17 cellular contexts compared by ENCODE assay signal in the genomic region with DNA sequence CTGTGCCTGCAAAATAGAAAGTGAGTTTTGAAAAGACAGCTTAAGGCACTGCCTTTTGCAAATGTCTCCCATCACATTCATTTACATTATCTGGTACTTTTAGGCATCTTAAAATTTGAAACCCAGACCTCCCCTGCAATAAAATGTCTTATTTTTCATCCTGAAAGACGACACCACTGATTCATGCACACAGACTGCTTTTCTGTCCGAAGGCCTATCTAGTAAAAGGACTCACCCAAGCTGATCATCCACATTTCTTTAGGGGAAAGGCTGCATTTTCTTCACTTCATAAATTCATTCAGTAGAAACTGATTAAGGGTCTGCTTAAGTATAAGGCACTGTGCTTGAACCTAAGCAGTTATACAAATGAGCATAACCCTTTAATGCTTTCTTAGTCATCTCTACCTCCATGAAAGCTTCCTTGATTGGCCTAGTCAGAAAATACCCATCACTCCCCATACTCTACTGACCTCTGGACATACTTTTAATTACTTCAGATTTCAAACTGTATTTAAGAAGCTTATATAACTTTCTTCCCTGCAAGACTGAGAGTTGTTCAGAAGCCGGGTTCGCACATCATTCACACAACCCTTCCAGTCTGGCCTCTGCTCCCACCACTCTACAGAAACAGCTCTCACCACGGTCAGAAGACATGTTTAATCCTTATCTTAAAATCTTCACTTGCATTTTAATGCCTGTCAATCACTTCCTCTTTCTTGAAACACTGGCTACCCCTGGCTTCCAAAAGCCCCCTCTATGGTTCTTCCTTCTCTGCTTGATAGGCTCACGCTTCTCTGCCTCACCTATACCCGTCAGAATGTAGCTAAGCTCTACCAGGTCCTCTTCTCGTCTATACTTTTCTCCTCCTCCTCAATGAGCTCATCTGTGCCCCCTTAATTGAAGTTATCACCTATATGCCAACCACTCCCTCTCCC.
A peak's percentile ranks its signal among the peaks of the same experiment; 100 is the strongest.
DNase-seq lines count a peak whose midpoint lies in the region; ATAC-seq and TF ChIP-seq lines count a peak whose summit lies in the region.
"Had no signal": no experiment of that assay in that cellular context is flagged by ENCODE, and none has a peak within 500 bp of the region (broad histone marks: within the 10 kb centered on the region; RNA-seq: fewer than 3 reads in every experiment).

No MANE protein-coding gene starts in this region.

- H3K27ac ChIP-seq in hepatocyte (no peak overlapping the region), left lung (no peak overlapping the region)
- H3K27ac ChIP-seq: body of pancreas, Peyer's patch had no signal

- H3K4me1 Mint-ChIP-seq in activated naive CD4-positive, alpha-beta T cell treated with anti-CD3 and anti-CD28 coated beads, Interleukin-2, amount 10 ng/mL, durations not matched to agents 7 days and 5 days = peaks cover 24% of the 10 kb centered on the region
- peaks cover 36% of the 10 kb centered on the region for H3K4me1 Mint-ChIP-seq in T-helper 17 cell

- H3K4me1 ChIP-seq in hepatocyte (ENCODE audit: insufficient read depth) (no peaks in the 10 kb centered on the region), left lung (peaks cover 0 to 10% of the 10 kb centered on the region in 2 donors)
- H3K4me1 ChIP-seq: body of pancreas, Peyer's patch had no signal

- H3K27me3 ChIP-seq in hepatocyte (no peaks in the 10 kb centered on the region), left lung (no peaks in the 10 kb centered on the region)
- H3K27me3 ChIP-seq: body of pancreas, Peyer's patch had no signal

- no peak overlapping the region for H2AFZ ChIP-seq in hepatocyte

- no peaks in the 10 kb centered on the region for H3K9me3 Mint-ChIP-seq in activated naive CD4-positive, alpha-beta T cell treated with anti-CD3 and anti-CD28 coated beads, Interleukin-2, amount 10 ng/mL, durations not matched to agents 7 days and 5 days

- H3K27ac Mint-ChIP-seq in activated naive CD4-positive, alpha-beta T cell treated with anti-CD3 and anti-CD28 coated beads, Interleukin-2, amount 10 ng/mL, durations not matched to agents 7 days and 5 days = peak overlapping the region; percentile 12
- peak overlapping the region; percentile 92 for H3K27ac Mint-ChIP-seq in T-helper 17 cell

- H3K9me3 ChIP-seq in T-helper 17 cell (ENCODE audit: control insufficient read depth, low read length, poor library complexity, severe bottlenecking) = no peaks in the 10 kb centered on the region
- H3K9me3 ChIP-seq in hepatocyte (ENCODE audit: low read depth) = no peaks in the 10 kb centered on the region
- H3K9me3 ChIP-seq in left lung = no peaks in the 10 kb centered on the region
- H3K9me3 ChIP-seq: body of pancreas, Peyer's patch had no signal

- ATAC-seq in T-helper 17 cell (no peak), left lung (no peak), GM19463 (IDR thresholded peaks at IDR 0.05; ENCODE audit: unreplicated experiment) (no peak)
- ATAC-seq: activated CD4-positive, CD25-positive, alpha-beta regulatory T cell treated with anti-CD3 and anti-CD28 coated beads, Interleukin-2, amount 50 U/mL, for 24 hours; body of pancreas; HCT116; stimulated activated naive CD8-positive, alpha-beta T cell treated with anti-CD3 and anti-CD28 coated beads, Interleukin-15, Interleukin-2, amounts not matched to agents 100 U/mL and 50 U/mL, for 24 hours had no signal

- no peak overlapping the region for H3K4me3 Mint-ChIP-seq in activated naive CD4-positive, alpha-beta T cell treated with anti-CD3 and anti-CD28 coated beads, Interleukin-2, amount 10 ng/mL, durations not matched to agents 7 days and 5 days
- H3K4me3 Mint-ChIP-seq in T-helper 17 cell = peak overlapping the region; percentile 47

- H3K9me2 ChIP-seq in hepatocyte (replicated peaks; ENCODE audit: insufficient read depth) = no peaks in the 10 kb centered on the region

- peaks cover 36% of the 10 kb centered on the region for H4K20me1 ChIP-seq in hepatocyte (ENCODE audit: insufficient read depth, poor library complexity, severe bottlenecking)

- no peak for TF ChIP-seq POLR2A in lower leg skin (IDR thresholded peaks at IDR 0.05)

- H3K36me3 ChIP-seq in hepatocyte (replicated peaks; ENCODE audit: insufficient read depth, low read depth) = no peaks in the 10 kb centered on the region
- H3K36me3 ChIP-seq in left lung = peaks cover 0 to 72% of the 10 kb centered on the region in 2 donors

- H3K36me3 Mint-ChIP-seq in activated naive CD4-positive, alpha-beta T cell treated with anti-CD3 and anti-CD28 coated beads, Interleukin-2, amount 10 ng/mL, durations not matched to agents 7 days and 5 days = peaks cover 53% of the 10 kb centered on the region
- H3K36me3 Mint-ChIP-seq in T-helper 17 cell (ENCODE audit: low read depth) = peaks cover 13% of the 10 kb centered on the region

- WGBS in hepatocyte (ENCODE audit: low lambda C conversion rate, missing lambda C conversion rate) = 78% methylated on average over 8 of the region's 8 CpGs
- 81 to 83% methylated on average over 8 of the region's 8 CpGs for WGBS in lower leg skin, 2 donors

- no peak for DNase-seq in activated naive CD4-positive, alpha-beta T cell treated with anti-CD3 and anti-CD28 coated beads, Interleukin-2, amount 10 ng/mL, durations not matched to agents 7 days and 5 days
- DNase-seq in activated naive CD4-positive, alpha-beta T cell (lab: John Stamatoyannopoulos, UW) = no peak
- no peak for DNase-seq in T-helper 17 cell
- DNase-seq in hepatocyte (ENCODE audit: low spot score) = no peak
- no peak for DNase-seq in left lung
- no peak for DNase-seq in ureter (ENCODE audit: low spot score)
- DNase-seq in lower leg skin (ENCODE audit: low spot score in 2 of 2) = no peak
- DNase-seq: activated T-cell treated with anti-CD3 and anti-CD28 coated beads, Interleukin-2, amount 50 U/mL, for 1 hour; body of pancreas; NCI-H2029; NCI-H526; occipital lobe; Peyer's patch; stimulated activated naive CD8-positive, alpha-beta T cell treated with anti-CD3 and anti-CD28 coated beads, Interleukin-15, Interleukin-2, amounts not matched to agents 100 U/mL and 50 U/mL, for 24 hours had no signal

- H3K79me2 ChIP-seq in hepatocyte = peaks cover 50% of the 10 kb centered on the region

- no peaks in the 10 kb centered on the region for H3K27me3 Mint-ChIP-seq in activated naive CD4-positive, alpha-beta T cell treated with anti-CD3 and anti-CD28 coated beads, Interleukin-2, amount 10 ng/mL, durations not matched to agents 7 days and 5 days
- H3K27me3 Mint-ChIP-seq in T-helper 17 cell = no peaks in the 10 kb centered on the region

- H3K4me2 ChIP-seq in hepatocyte = peak overlapping the region; percentile 32

- intact Hi-C loops in left lung (cut with DNase I) = no loop called here
- intact Hi-C loops in lower leg skin (cut with DNase I; ENCODE audit: low total_unique reads) = no loop called here

- H3K4me3 ChIP-seq in hepatocyte (no peak overlapping the region), left lung (no peak overlapping the region), lower leg skin (ENCODE audit: low read depth, poor library complexity, severe bottlenecking) (no peak overlapping the region)
- H3K4me3 ChIP-seq: body of pancreas, Peyer's patch had no signal

- TF ChIP-seq CTCF in hepatocyte (IDR thresholded peaks at IDR 0.05; ENCODE audit: poor library complexity) (no peak), left lung (IDR thresholded peaks at IDR 0.05) (no peak), lower leg skin (IDR thresholded peaks at IDR 0.05) (no peak)

- CTCF ChIA-PET in activated naive CD4-positive, alpha-beta T cell treated with anti-CD3 and anti-CD28 coated beads, Interleukin-2, amount 10 ng/mL, durations not matched to agents 7 days and 5 days (lab: Charles Lee) = interaction anchor here (1.5 to 2.5 kb wide), 3 partner anchors 9 to 619 kb away, joined by 4 to 11 read pairs (median 5); no protein-coding TSS in a partner anchor
